In genomic region chr12:89231686-89232085, GRCh38 we compare ENCODE assay signal across 17 cellular contexts.
"Had no signal": no experiment of that assay in that cellular context is flagged by ENCODE, and none has a peak within 500 bp of the region (broad histone marks: within the 10 kb centered on the region; RNA-seq: fewer than 3 reads in every experiment).

No MANE protein-coding gene starts in this region.

- H3K27me3 Mint-ChIP-seq: activated B cell treated with CpG ODN at 0.5 μM for 24 hours; activated naive CD8-positive, alpha-beta T cell; dendritic cell treated with granulocyte-macrophage colony-stimulating factor and Interleukin-4, amounts not matched to agents 40 ng/mL and 50 ng/mL, for 4 days; naive thymus-derived CD8-positive, alpha-beta T cell had no signal

- H3K4me2 ChIP-seq: smooth muscle cell had no signal

- H3K27ac ChIP-seq: brain microvascular endothelial cell, esophagus muscularis mucosa, right atrium auricular region, thyroid gland had no signal

- ATAC-seq: naive thymus-derived CD8-positive, alpha-beta T cell; stimulated activated effector memory CD8-positive, alpha-beta T cell treated with anti-CD3 and anti-CD28 coated beads, Interleukin-12 subunit alpha, Interleukin-12 subunit beta, amount 100 ng/mL, for 72 hours had no signal

- H3K9me3 ChIP-seq: esophagus muscularis mucosa, right atrium auricular region, thyroid gland had no signal

- FAIRE-seq: urothelium cell line had no signal

- H3K9me3 Mint-ChIP-seq: activated B cell treated with CpG ODN at 0.5 μM for 24 hours; dendritic cell treated with granulocyte-macrophage colony-stimulating factor and Interleukin-4, amounts not matched to agents 40 ng/mL and 50 ng/mL, for 4 days had no signal

- H3K27me3 ChIP-seq: brain microvascular endothelial cell, esophagus muscularis mucosa, right atrium auricular region, thyroid gland had no signal

- H3K27ac Mint-ChIP-seq: activated B cell treated with CpG ODN at 0.5 μM for 24 hours; activated naive CD8-positive, alpha-beta T cell; dendritic cell treated with granulocyte-macrophage colony-stimulating factor and Interleukin-4, amounts not matched to agents 40 ng/mL and 50 ng/mL, for 4 days; naive thymus-derived CD8-positive, alpha-beta T cell; stimulated activated effector memory CD8-positive, alpha-beta T cell treated with anti-CD3 and anti-CD28 coated beads, Interleukin-12 subunit alpha, Interleukin-12 subunit beta, amount 100 ng/mL, for 72 hours had no signal

- H3K4me3 ChIP-seq: esophagus muscularis mucosa, lung, right atrium auricular region, smooth muscle cell, thyroid gland had no signal

- DNase-seq: activated B cell treated with CpG ODN at 0.5 μM for 24 hours; activated effector memory CD4-positive, alpha-beta T cell treated with Interleukin-2 at 50 U/mL for 16 hours; amygdala; brain microvascular endothelial cell; naive thymus-derived CD8-positive, alpha-beta T cell; nucleus accumbens; SW 1271; T1000; thyroid gland had no signal

- H3K36me3 ChIP-seq: brain microvascular endothelial cell, esophagus muscularis mucosa, right atrium auricular region, thyroid gland had no signal

- H3K36me3 Mint-ChIP-seq: activated naive CD8-positive, alpha-beta T cell; naive thymus-derived CD8-positive, alpha-beta T cell; stimulated activated effector memory CD8-positive, alpha-beta T cell treated with anti-CD3 and anti-CD28 coated beads, Interleukin-12 subunit alpha, Interleukin-12 subunit beta, amount 100 ng/mL, for 72 hours had no signal

- H3K4me3 Mint-ChIP-seq: activated B cell treated with CpG ODN at 0.5 μM for 24 hours; activated naive CD8-positive, alpha-beta T cell; dendritic cell treated with granulocyte-macrophage colony-stimulating factor and Interleukin-4, amounts not matched to agents 40 ng/mL and 50 ng/mL, for 4 days; naive thymus-derived CD8-positive, alpha-beta T cell; stimulated activated effector memory CD8-positive, alpha-beta T cell treated with anti-CD3 and anti-CD28 coated beads, Interleukin-12 subunit alpha, Interleukin-12 subunit beta, amount 100 ng/mL, for 72 hours had no signal
